ENCODE assay signal across 10 cellular contexts in genomic region chr5:140821375-140822280, GRCh38. TPM values are rescaled to one million over a fixed set of nuclear protein-coding genes. Genes with fewer than 3 reads are reported as not detected.
DNase-seq lines count a peak whose midpoint lies in the region; ATAC-seq and TF ChIP-seq lines count a peak whose summit lies in the region.
"Had no signal": no experiment of that assay in that cellular context is flagged by ENCODE, and none has a peak within 500 bp of the region (broad histone marks: within the 10 kb centered on the region; RNA-seq: fewer than 3 reads in every experiment).

TSS of gene PCDHA5 (plus strand) at chr5:140821613.

- peak; percentile 20 for TF ChIP-seq CTCF in CD14-positive monocyte (IDR thresholded peaks at IDR 0.05)
- TF ChIP-seq CTCF in HEK293 (tag by site-specific recombination; IDR thresholded peaks at IDR 0.05), result no peak

- H3K4me1 Mint-ChIP-seq in CD14-positive monocyte, result no peaks in the 10 kb centered on the region
- H3K4me1 Mint-ChIP-seq in activated naive CD8-positive, alpha-beta T cell treated with anti-CD3 and anti-CD28 coated beads, Interleukin-2, amount 50 U/mL, for 24 hours, result no peaks in the 10 kb centered on the region
- H3K4me1 Mint-ChIP-seq: memory B cell had no signal

- no peaks in the 10 kb centered on the region for H3K4me1 ChIP-seq in HEK293 (ENCODE audit: control insufficient read depth, insufficient read depth, low read length)
- H3K4me1 ChIP-seq: adrenal gland had no signal

- DNase-seq in CD14-positive monocyte (ENCODE audit: low spot score) (no peak), iPS-NIHi11 (ENCODE audit: low spot score) (peak; percentile 11), NCI-H2029 (lab: John Stamatoyannopoulos, UW) (no peak), ureter (ENCODE audit: low spot score) (no peak)
- DNase-seq in activated naive CD8-positive, alpha-beta T cell treated with anti-CD3 and anti-CD28 coated beads, Interleukin-2, amount 50 U/mL, for 24 hours, result peak; percentile 40

- H3K27ac Mint-ChIP-seq in CD14-positive monocyte, result no peak within 1 kb of the TSS
- no peak within 1 kb of the TSS for H3K27ac Mint-ChIP-seq in activated naive CD8-positive, alpha-beta T cell treated with anti-CD3 and anti-CD28 coated beads, Interleukin-2, amount 50 U/mL, for 24 hours
- H3K27ac Mint-ChIP-seq: memory B cell had no signal

- H3K9me3 Mint-ChIP-seq in CD14-positive monocyte, result peaks cover 22 to 38% (median 35%) of the 10 kb centered on the region in 7 donors
- H3K9me3 Mint-ChIP-seq in activated naive CD8-positive, alpha-beta T cell treated with anti-CD3 and anti-CD28 coated beads, Interleukin-2, amount 50 U/mL, for 24 hours, result peaks cover 14% of the 10 kb centered on the region

- no peak within 1 kb of the TSS for H3K4me3 Mint-ChIP-seq in CD14-positive monocyte
- no peak within 1 kb of the TSS for H3K4me3 Mint-ChIP-seq in activated naive CD8-positive, alpha-beta T cell treated with anti-CD3 and anti-CD28 coated beads, Interleukin-2, amount 50 U/mL, for 24 hours
- H3K4me3 Mint-ChIP-seq: memory B cell had no signal

- ATAC-seq in activated naive CD8-positive, alpha-beta T cell treated with anti-CD3 and anti-CD28 coated beads, Interleukin-2, amount 50 U/mL, for 24 hours, result no peak
- ATAC-seq in GM21381 (IDR thresholded peaks at IDR 0.05; ENCODE audit: unreplicated experiment) (no peak), GM18868 (IDR thresholded peaks at IDR 0.05; ENCODE audit: unreplicated experiment) (no peak)

- intact Hi-C loops in CD14-positive monocyte (cut with micrococcal nuclease), result loop anchor here in 1 of 2 donors (10.0 kb wide), 1 partner anchor 53 kb away; the partner anchor contains the start of gene PCDHA12

- no peak within 1 kb of the TSS for H3K4me3 ChIP-seq in HEK293 (ENCODE audit: low read depth, low read length)
- H3K4me3 ChIP-seq: adrenal gland had no signal

- H3K9me3 ChIP-seq in HEK293 (ENCODE audit: control insufficient read depth, insufficient read depth, low read depth, low read length), result no peaks in the 10 kb centered on the region

- no peak within 1 kb of the TSS for H3K27ac ChIP-seq in HEK293 (ENCODE audit: extremely low read depth, low read depth, low read length)
- H3K27ac ChIP-seq: adrenal gland had no signal

- H3K27me3 Mint-ChIP-seq in CD14-positive monocyte (ENCODE audit: low read depth in 3 of 3), result peaks cover 5 to 9% (median 7%) of the 10 kb centered on the region in 3 donors
- peaks cover 18% of the 10 kb centered on the region for H3K27me3 Mint-ChIP-seq in activated naive CD8-positive, alpha-beta T cell treated with anti-CD3 and anti-CD28 coated beads, Interleukin-2, amount 50 U/mL, for 24 hours

- H3K36me3 ChIP-seq in HEK293 (ENCODE audit: control insufficient read depth in 2 of 2, insufficient read depth in 1 of 2, low read length in 2 of 2), result no peaks in the 10 kb centered on the region
- H3K36me3 ChIP-seq: adrenal gland had no signal

- CTCF ChIA-PET in HEK293 (lab: Yijun Ruan, JAX), result interaction anchor here (0.6 to 2.3 kb wide), 18 partner anchors 12 to 1461 kb away, joined by 3 to 16 read pairs (median 4); partner anchors contain the start of gene PCDHA8

- peaks cover 0 to 4% of the 10 kb centered on the region in 2 donors for H3K36me3 Mint-ChIP-seq in CD14-positive monocyte
- H3K36me3 Mint-ChIP-seq in activated naive CD8-positive, alpha-beta T cell treated with anti-CD3 and anti-CD28 coated beads, Interleukin-2, amount 50 U/mL, for 24 hours (ENCODE audit: low read depth), result peaks cover 5% of the 10 kb centered on the region
- H3K36me3 Mint-ChIP-seq: memory B cell had no signal

- POLR2A ChIA-PET in HEK293 (lab: Yijun Ruan, JAX), result no interaction called here

TF ChIP-seq in HEK293, 187 proteins besides CTCF, POLR2A, EP300 and RAD21:
- no peak for TF ChIP-seq ZFHX2 (tag by site-specific recombination; conservative IDR thresholded peaks at IDR 0.05)
- 0 out of 2 replicates have a peak, but pooled peaks have one; percentile 34 for TF ChIP-seq ZNF2 (tag by site-specific recombination; IDR thresholded peaks at IDR 0.05)

RNA-seq across cellular contexts. Expression of gene PCDHA5, which starts in this region (rescaled TPM):
- not detected for polyA plus RNA-seq in CD14-positive monocyte
- total RNA-seq in ureter, result 0.49 TPM

Comparison
In these comparisons a context has a peak if more than half of its experiments do, and no peak if none do; other contexts are left out.
1. DNase-seq: peak in activated naive CD8-positive, alpha-beta T cell treated with anti-CD3 and anti-CD28 coated beads, Interleukin-2, amount 50 U/mL, for 24 hours (single experiment) and iPS-NIHi11 (single experiment); none in CD14-positive monocyte (single experiment), NCI-H2029 (single experiment) and ureter (single experiment).